11 cellular contexts compared by ENCODE assay signal in the genomic region with DNA sequence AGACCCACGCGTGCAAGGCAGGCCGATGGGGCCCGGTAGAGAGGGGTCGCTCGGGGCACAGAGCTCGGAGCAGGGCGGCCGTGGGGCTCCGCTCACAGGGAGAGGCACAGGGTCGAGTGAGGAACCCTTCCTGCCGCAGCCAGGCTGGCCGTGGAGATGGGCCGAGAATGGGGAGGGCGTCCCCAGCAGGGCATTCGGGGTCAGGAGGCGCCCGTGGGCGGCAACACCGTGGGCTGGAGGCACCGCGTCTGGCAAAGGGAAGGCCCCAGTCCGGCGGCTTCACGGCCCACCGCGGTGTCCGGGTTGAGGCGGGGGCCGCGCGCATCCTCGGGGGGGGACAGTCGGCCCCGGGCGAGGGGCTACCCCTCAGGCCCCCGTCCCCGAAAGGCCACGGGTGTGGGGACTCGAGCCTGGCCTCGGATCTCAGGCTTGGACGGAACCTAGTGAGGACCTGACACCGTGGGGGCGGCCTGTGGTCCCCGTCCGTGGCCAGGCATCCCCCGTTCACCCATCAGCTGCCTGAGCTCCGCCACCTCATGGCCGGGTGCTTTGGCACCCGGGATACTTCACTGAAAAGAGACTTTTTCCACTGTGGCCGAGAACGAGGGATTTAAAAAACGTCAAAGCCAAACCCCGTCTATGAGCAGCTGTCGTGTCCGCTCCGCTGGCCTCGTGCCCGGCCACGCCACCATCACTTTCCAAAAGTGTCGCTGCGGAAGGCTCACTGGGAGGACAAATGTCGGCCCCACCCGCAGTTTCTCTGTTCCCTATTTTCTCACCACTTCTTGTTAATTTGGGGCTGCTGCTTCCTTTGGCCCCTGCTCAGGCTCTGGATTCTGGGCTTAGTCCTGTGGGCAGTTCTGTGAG.
DNase-seq lines count a peak whose midpoint lies in the region; ATAC-seq and TF ChIP-seq lines count a peak whose summit lies in the region.
"Had no signal": no experiment of that assay in that cellular context is flagged by ENCODE, and none has a peak within 500 bp of the region (broad histone marks: within the 10 kb centered on the region; RNA-seq: fewer than 3 reads in every experiment).

No MANE protein-coding gene starts in this region.

- peak in 1 of 2 donors; percentile 19 for TF ChIP-seq RAD21 in liver (IDR thresholded peaks at IDR 0.05)

- H3K27me3 Mint-ChIP-seq in stimulated activated naive B cell treated with anti-CD40 and anti-IgM and Interleukin-4, amounts not matched to agents 10 μg/mL and 1 μg/mL and 100 μg/mL, for 72 hours = peaks cover 13 to 40% of the 10 kb centered on the region in 2 donors

- H3K27me3 ChIP-seq in body of pancreas (no peaks in the 10 kb centered on the region), liver (ENCODE audit: control insufficient read depth in 4 of 4, insufficient read depth in 4 of 4, low read length in 3 of 4) (no peaks in the 10 kb centered on the region)

- no peaks in the 10 kb centered on the region for H3K36me3 Mint-ChIP-seq in stimulated activated naive B cell treated with anti-CD40 and anti-IgM and Interleukin-4, amounts not matched to agents 10 μg/mL and 1 μg/mL and 100 μg/mL, for 72 hours

- ATAC-seq in body of pancreas = no peak
- peak; percentile 71 to 77 for ATAC-seq in stimulated activated naive B cell treated with anti-CD40 and anti-IgM and Interleukin-4, amounts not matched to agents 10 μg/mL and 1 μg/mL and 100 μg/mL, for 72 hours (replicated peaks)
- no peak for ATAC-seq in HG03354 (IDR thresholded peaks at IDR 0.05; ENCODE audit: poor library complexity, severe bottlenecking, unreplicated experiment)
- ATAC-seq: activated CD4-positive, CD25-positive, alpha-beta regulatory T cell treated with anti-CD3 and anti-CD28 coated beads, Interleukin-2, amount 50 U/mL, for 24 hours had no signal

- H3K9me3 Mint-ChIP-seq in stimulated activated naive B cell treated with anti-CD40 and anti-IgM and Interleukin-4, amounts not matched to agents 10 μg/mL and 1 μg/mL and 100 μg/mL, for 72 hours = no peaks in the 10 kb centered on the region

- H3K9ac ChIP-seq in liver (ENCODE audit: low read depth in 1 of 2, low read length in 2 of 2) = no peak overlapping the region

- H3K36me3 ChIP-seq in body of pancreas (replicated peaks in 1 of 2; ENCODE audit: insufficient read depth in 1 of 2, low read depth in 2 of 2) = no peaks in the 10 kb centered on the region
- no peaks in the 10 kb centered on the region for H3K36me3 ChIP-seq in liver (ENCODE audit: control insufficient read depth in 4 of 4, insufficient read depth in 3 of 4, low read depth in 1 of 4, low read length in 3 of 4)

- WGBS in body of pancreas, 2 donors = 73 to 79% methylated on average over 25 to 45 of the region's 64 CpGs
- 85% methylated on average over 64 of the region's 64 CpGs for WGBS in liver

- intact Hi-C loops in body of pancreas (cut with DNase I) = no loop called here

- peaks cover 20 to 22% of the 10 kb centered on the region in 2 donors for H3K4me1 Mint-ChIP-seq in stimulated activated naive B cell treated with anti-CD40 and anti-IgM and Interleukin-4, amounts not matched to agents 10 μg/mL and 1 μg/mL and 100 μg/mL, for 72 hours

- no peak overlapping the region for H3K4me3 Mint-ChIP-seq in stimulated activated naive B cell treated with anti-CD40 and anti-IgM and Interleukin-4, amounts not matched to agents 10 μg/mL and 1 μg/mL and 100 μg/mL, for 72 hours

- peak; percentile 95 for DNase-seq in MV-4-11 (lab: John Stamatoyannopoulos, UW)
- peak in 3 of 4 donors; percentile 11 to 69 (median 26) for DNase-seq in body of pancreas
- peak; percentile 24 for DNase-seq in stimulated activated naive B cell treated with anti-CD40 and anti-IgM and Interleukin-4, amounts not matched to agents 10 μg/mL and 1 μg/mL and 100 μg/mL, for 72 hours
- DNase-seq in NCI-H1092 (lab: John Stamatoyannopoulos, UW) = no peak
- no peak for DNase-seq in NCI-H2227 (lab: John Stamatoyannopoulos, UW; ENCODE audit: unreplicated experiment)
- DNase-seq: activated gamma-delta T cell; central memory CD4-positive, alpha-beta T cell; NCI-H2029 had no signal

- no peak for TF ChIP-seq CTCF in body of pancreas (IDR thresholded peaks at IDR 0.05)
- TF ChIP-seq CTCF in liver (IDR thresholded peaks at IDR 0.05; ENCODE audit: low read depth, low read length, missing input control) = no peak

- H3K4me1 ChIP-seq in body of pancreas (no peaks in the 10 kb centered on the region), liver (ENCODE audit: control insufficient read depth in 4 of 4, insufficient read depth in 4 of 4, low read length in 3 of 4) (peaks cover 0 to 1% (median 0%) of the 10 kb centered on the region in 4 donors)

- no peaks in the 10 kb centered on the region for H3K9me3 ChIP-seq in body of pancreas
- no peaks in the 10 kb centered on the region for H3K9me3 ChIP-seq in liver (ENCODE audit: control insufficient read depth in 4 of 4, low read length in 3 of 4)

- H3K4me3 ChIP-seq in body of pancreas (no peak overlapping the region), liver (ENCODE audit: low read depth in 1 of 3, low read length in 3 of 3) (no peak overlapping the region)

- no peak for TF ChIP-seq POLR2A in body of pancreas (IDR thresholded peaks at IDR 0.05)

- H3K27ac Mint-ChIP-seq in stimulated activated naive B cell treated with anti-CD40 and anti-IgM and Interleukin-4, amounts not matched to agents 10 μg/mL and 1 μg/mL and 100 μg/mL, for 72 hours = no peak overlapping the region

- H3K27ac ChIP-seq in body of pancreas (no peak overlapping the region), liver (ENCODE audit: low read depth in 1 of 2, low read length in 2 of 2) (peak overlapping the region; percentile 10 to 25)

TF ChIP-seq in liver, 16 proteins besides CTCF, POLR2A, EP300 and RAD21:
- TF ChIP-seq, protein P1, sequence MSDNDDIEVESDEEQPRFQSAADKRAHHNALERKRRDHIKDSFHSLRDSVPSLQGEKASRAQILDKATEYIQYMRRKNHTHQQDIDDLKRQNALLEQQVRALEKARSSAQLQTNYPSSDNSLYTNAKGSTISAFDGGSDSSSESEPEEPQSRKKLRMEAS (IDR thresholded peaks at IDR 0.05) = no peak
- TF ChIP-seq RXRA (IDR thresholded peaks at IDR 0.05) (peak in 1 of 2 donors; percentile 26), ZBTB33 (IDR thresholded peaks at IDR 0.05) (no peak), FOXA2 (IDR thresholded peaks at IDR 0.05) (no peak), YY1 (IDR thresholded peaks at IDR 0.05) (peak; percentile 45)

Comparison
In these comparisons a context has a peak if more than half of its experiments do, and no peak if none do; other contexts are left out.
1. DNase-seq: peak in MV-4-11 (single experiment), body of pancreas (3 of 4) and stimulated activated naive B cell treated with anti-CD40 and anti-IgM and Interleukin-4, amounts not matched to agents 10 μg/mL and 1 μg/mL and 100 μg/mL, for 72 hours (single experiment); none in NCI-H1092 (single experiment) and NCI-H2227 (single experiment).
2. ATAC-seq: peak in stimulated activated naive B cell treated with anti-CD40 and anti-IgM and Interleukin-4, amounts not matched to agents 10 μg/mL and 1 μg/mL and 100 μg/mL, for 72 hours (2 of 2); none in body of pancreas (single experiment) and HG03354 (single experiment).
3. H3K27ac ChIP-seq: peak in liver (2 of 2); none in body of pancreas (0 of 4).